ENCODE assay signal across 13 cellular contexts in genomic region chr1:19443321-19443720, GRCh38. TPM values are rescaled to one million over a fixed set of nuclear protein-coding genes. Genes with fewer than 3 reads are reported as not detected.
A peak's percentile ranks its signal among the peaks of the same experiment; 100 is the strongest.
DNase-seq lines count a peak whose midpoint lies in the region; ATAC-seq and TF ChIP-seq lines count a peak whose summit lies in the region.
"Had no signal": no experiment of that assay in that cellular context is flagged by ENCODE, and none has a peak within 500 bp of the region (broad histone marks: within the 10 kb centered on the region; RNA-seq: fewer than 3 reads in every experiment).

No MANE protein-coding gene starts in this region.

- peaks cover 59% of the 10 kb centered on the region for H3K4me1 ChIP-seq in fibroblast of lung (ENCODE audit: control insufficient read depth, extremely low read depth, insufficient read depth, low read length)
- peaks cover 3 to 8% of the 10 kb centered on the region in 2 experiments for H3K4me1 ChIP-seq in trophoblast cell (ENCODE audit: control insufficient read depth in 1 of 2, insufficient read depth in 2 of 2, low read length in 2 of 2)
- peaks cover 21 to 52% of the 10 kb centered on the region in 2 donors for H3K4me1 ChIP-seq in uterus
- peaks cover 39% of the 10 kb centered on the region for H3K4me1 ChIP-seq in neural progenitor cell

- no peak overlapping the region for H3K4me3 Mint-ChIP-seq in neural progenitor cell
- H3K4me3 Mint-ChIP-seq: nephron, WTC11 had no signal

- H3K79me1 ChIP-seq in trophoblast cell (ENCODE audit: low read length): no peaks in the 10 kb centered on the region

- no peak overlapping the region for H3K9ac ChIP-seq in fibroblast of lung (ENCODE audit: insufficient read depth, low read length)
- H3K9ac ChIP-seq in trophoblast cell (ENCODE audit: low read length): no peak overlapping the region
- H3K9ac ChIP-seq in neural progenitor cell: no peak overlapping the region

- no peaks in the 10 kb centered on the region for H3K9me3 Mint-ChIP-seq in neural progenitor cell
- H3K9me3 Mint-ChIP-seq: nephron, WTC11 had no signal

- H3K27ac ChIP-seq in fibroblast of lung (ENCODE audit: insufficient read depth, low read length) (peak overlapping the region; percentile 84), trophoblast cell (ENCODE audit: low read depth, low read length) (no peak overlapping the region), uterus (peak overlapping the region; percentile 74 to 92), neural progenitor cell (no peak overlapping the region)

- H3K14ac ChIP-seq in trophoblast cell (ENCODE audit: low read length): no peak overlapping the region

- no peak overlapping the region for H2BK12ac ChIP-seq in trophoblast cell (ENCODE audit: low read length)

- H4K91ac ChIP-seq in trophoblast cell (ENCODE audit: low read depth, low read length): no peak overlapping the region

- DNase-seq in Right ventricle myocardium inferior (ENCODE audit: missing footprints) (no peak), Right ventricle myocardium superior (no peak), fibroblast of lung (ENCODE audit: low read depth in 2 of 2) (no peak), trophoblast cell (no peak), uterus (no peak), glomerular visceral epithelial cell (ENCODE audit: extremely low spot score) (no peak), neural progenitor cell (ENCODE audit: low spot score) (no peak)
- DNase-seq: DMS 273 treated with DMSO at 0.1 percent for 48 hours; effector CD4-positive, alpha-beta T cell had no signal

- intact Hi-C loops in Right ventricle myocardium inferior (cut with DNase I) (no loop called here), Right ventricle myocardium superior (cut with DNase I) (no loop called here), uterus (cut with DNase I; ENCODE audit: low total_unique reads) (no loop called here)

- H3K36me3 ChIP-seq in fibroblast of lung (ENCODE audit: control insufficient read depth, insufficient read depth, low read length) (peaks cover 4% of the 10 kb centered on the region), trophoblast cell (ENCODE audit: control insufficient read depth in 1 of 2, insufficient read depth in 2 of 2, low read length in 2 of 2) (peaks cover 2 to 4% of the 10 kb centered on the region in 2 experiments), uterus (no peaks in the 10 kb centered on the region), neural progenitor cell (no peaks in the 10 kb centered on the region)

- no peak overlapping the region for H3K23ac ChIP-seq in trophoblast cell (ENCODE audit: low read length)

- H3K4me3 ChIP-seq in fibroblast of lung (replicated peaks in 1 of 4; ENCODE audit: control extremely low read depth in 1 of 4, insufficient read depth in 1 of 4, low read depth in 3 of 4, low read length in 4 of 4) (no peak overlapping the region), trophoblast cell (ENCODE audit: low read depth, low read length) (no peak overlapping the region), uterus (no peak overlapping the region), neural progenitor cell (no peak overlapping the region)

- H2AK5ac ChIP-seq in trophoblast cell (ENCODE audit: low read length): no peak overlapping the region

- H3K4me1 Mint-ChIP-seq in neural progenitor cell: peaks cover 63% of the 10 kb centered on the region

- H3K4me2 ChIP-seq in fibroblast of lung (ENCODE audit: extremely low read depth, insufficient read depth, low read length): no peak overlapping the region
- H3K4me2 ChIP-seq in trophoblast cell (ENCODE audit: low read length): no peak overlapping the region
- H3K4me2 ChIP-seq in neural progenitor cell: no peak overlapping the region

- no peak overlapping the region for H2BK120ac ChIP-seq in trophoblast cell (ENCODE audit: insufficient read depth, low read length, poor library complexity)

- H2BK5ac ChIP-seq in trophoblast cell (ENCODE audit: low read depth, low read length, poor library complexity): no peak overlapping the region

- H4K12ac ChIP-seq in trophoblast cell (ENCODE audit: low read depth, low read length): no peak overlapping the region

- no CpG with 5 or more reads among the region's 4 CpGs for WGBS in trophoblast cell (ENCODE audit: extremely low coverage, insufficient coverage, insufficient read length)

- no peak overlapping the region for H4K8ac ChIP-seq in trophoblast cell (ENCODE audit: low read depth, low read length)

- H3K27me3 ChIP-seq in fibroblast of lung (ENCODE audit: control insufficient read depth, insufficient read depth, low read length) (no peaks in the 10 kb centered on the region), trophoblast cell (ENCODE audit: insufficient read depth, low read length) (no peaks in the 10 kb centered on the region), uterus (no peaks in the 10 kb centered on the region), neural progenitor cell (no peaks in the 10 kb centered on the region)

- TF ChIP-seq POLR2A in uterus (IDR thresholded peaks at IDR 0.05): no peak

- H4K20me1 ChIP-seq in fibroblast of lung (ENCODE audit: control insufficient read depth, extremely low read depth, insufficient read depth, low read length) (no peaks in the 10 kb centered on the region), neural progenitor cell (ENCODE audit: low read depth) (peaks cover 80% of the 10 kb centered on the region)

- no peak overlapping the region for H3K18ac ChIP-seq in trophoblast cell (ENCODE audit: low read length)

- H3K4ac ChIP-seq in trophoblast cell (ENCODE audit: low read depth, low read length): peak overlapping the region; percentile 93

- H2AFZ ChIP-seq in fibroblast of lung (ENCODE audit: low read length) (no peak overlapping the region), trophoblast cell (ENCODE audit: insufficient read depth, low read length, poor library complexity) (no peak overlapping the region), neural progenitor cell (replicated peaks) (no peak overlapping the region)

- H3F3A ChIP-seq in neural progenitor cell (ENCODE audit: low read depth): peaks cover 9% of the 10 kb centered on the region

- peaks cover 2% of the 10 kb centered on the region for H3K27me3 Mint-ChIP-seq in neural progenitor cell (ENCODE audit: insufficient read depth, low read depth)

- H3K9me3 ChIP-seq in fibroblast of lung (ENCODE audit: control insufficient read depth, insufficient read depth, low read depth, low read length) (no peaks in the 10 kb centered on the region), trophoblast cell (ENCODE audit: insufficient read depth, low read depth, low read length) (peaks cover 2% of the 10 kb centered on the region), uterus (no peaks in the 10 kb centered on the region), neural progenitor cell (ENCODE audit: low read depth) (no peaks in the 10 kb centered on the region)

- ATAC-seq in Right ventricle myocardium inferior (peak; percentile 28), Right ventricle myocardium superior (ENCODE audit: poor library complexity) (no peak), HG03565 (IDR thresholded peaks at IDR 0.05; ENCODE audit: unreplicated experiment) (no peak)
- ATAC-seq: SK-N-SH treated with all-trans-retinoic acid at 6 μM for 48 hours, WTC11 had no signal

- H3K27ac Mint-ChIP-seq in neural progenitor cell: no peak overlapping the region
- H3K27ac Mint-ChIP-seq: nephron had no signal

- TF ChIP-seq CTCF in fibroblast of lung (conservative IDR thresholded peaks at IDR 0.05 in 1 of 2, IDR thresholded peaks at IDR 0.05 in 1 of 2; ENCODE audit: low read depth in 1 of 2, low read length in 2 of 2) (no peak), uterus (IDR thresholded peaks at IDR 0.05) (no peak), neural progenitor cell (IDR thresholded peaks at IDR 0.05) (no peak)

- H3K79me2 ChIP-seq in fibroblast of lung (ENCODE audit: control insufficient read depth, insufficient read depth, low read length) (peaks cover 92% of the 10 kb centered on the region), trophoblast cell (ENCODE audit: control insufficient read depth, insufficient read depth, low read length, poor library complexity) (peaks cover 19% of the 10 kb centered on the region), neural progenitor cell (ENCODE audit: low read depth) (peaks cover 97% of the 10 kb centered on the region)

- peaks cover 2% of the 10 kb centered on the region for H3K36me3 Mint-ChIP-seq in neural progenitor cell
- H3K36me3 Mint-ChIP-seq: WTC11 had no signal

RNA-seq across cellular contexts. Expression of gene CAPZB, which starts 42.0 kb away (rescaled TPM):
- total RNA-seq in Right ventricle myocardium inferior (267 TPM), Right ventricle myocardium superior (222 TPM), fibroblast of lung (77.6 and 104 TPM in 2 replicates), uterus (100 to 1,000 TPM in 3 of 4 donors, 10 to 100 TPM in 1; 94.4 to 281 (median 141) TPM), neural progenitor cell (ENCODE audit: low replicate concordance) (134 and 198 TPM in 2 replicates)
- 495 and 519 TPM in 2 replicates for polyA plus RNA-seq in fibroblast of lung
- polyA plus RNA-seq in fibroblast of lung (2012): 514 and 539 TPM in 2 replicates
- polyA minus RNA-seq in fibroblast of lung (ENCODE audit: low replicate concordance): 153 and 154 TPM in 2 replicates
- 315 and 324 TPM in 2 replicates for polyA plus RNA-seq in trophoblast cell (2013)

Comparison
In these comparisons a context has a peak if more than half of its experiments do, and no peak if none do; other contexts are left out.
1. H3K27ac ChIP-seq: peak in fibroblast of lung (single experiment) and uterus (2 of 2); none in trophoblast cell (single experiment) and neural progenitor cell (single experiment).